8 cellular contexts compared by ENCODE assay signal in genomic region chr15:41827880-41828746, GRCh38. TPM values are rescaled to one million over a fixed set of nuclear protein-coding genes. Genes with fewer than 3 reads are reported as not detected.
A peak's percentile ranks its signal among the peaks of the same experiment; 100 is the strongest.
DNase-seq lines count a peak whose midpoint lies in the region; ATAC-seq and TF ChIP-seq lines count a peak whose summit lies in the region.

Gene JMJD7 (plus strand): TSS chr15:41828092. CDS start chr15:41828125, 33 bp downstream.

- H3K27ac ChIP-seq in heart left ventricle, result peak within 1 kb of the TSS; percentile 22 to 89 (median 84)

- H3K4me1 Mint-ChIP-seq in T-cell, result peaks cover 45 to 56% (median 55%) of the 10 kb centered on the region in 3 donors
- H3K4me1 Mint-ChIP-seq in type B pancreatic cell (ENCODE audit: unreplicated experiment), result peaks cover 12% of the 10 kb centered on the region

- H3K4me3 ChIP-seq in HAP-1, result peak within 1 kb of the TSS; percentile 74
- H3K4me3 ChIP-seq in NB4 (ENCODE audit: low read depth, low read length), result peak within 1 kb of the TSS; percentile 74
- H3K4me3 ChIP-seq in adipocyte (ENCODE audit: low read length), result peak within 1 kb of the TSS; percentile 93
- H3K4me3 ChIP-seq in heart left ventricle, result peak within 1 kb of the TSS; percentile 52 to 88 (median 76)

- H3K36me3 ChIP-seq in HAP-1 (replicated peaks) (peaks cover 4% of the 10 kb centered on the region; the same call in 1 of the 2 replicates), adipocyte (ENCODE audit: control insufficient read depth, insufficient read depth, low read length, severe bottlenecking) (peaks cover 27% of the 10 kb centered on the region), heart left ventricle (peaks cover 0 to 33% (median 20%) of the 10 kb centered on the region in 9 donors)

- peak within 1 kb of the TSS; percentile 91 to 97 (median 95) for H3K4me3 Mint-ChIP-seq in T-cell
- H3K4me3 Mint-ChIP-seq in type B pancreatic cell, result peak within 1 kb of the TSS; percentile 91

- ATAC-seq in T-cell (replicated peaks in 1 of 4), result peak; percentile 89 to 95 (median 92)
- ATAC-seq in heart left ventricle, result peak; percentile 94 to 97 (median 96)

- 1% methylated on average over 26 to 65 of the region's 65 CpGs for WGBS in heart left ventricle, 4 donors

- CTCF ChIA-PET in T-cell (lab: Charles Lee), result interaction anchor here in 1 of 2 donors (0.9 to 2.1 kb wide), 3 partner anchors 54 to 142 kb away, joined by 3 to 17 read pairs (median 5); partner anchors contain the start of gene MAPKBP1

- no peak for TF ChIP-seq CTCF in NB4 (IDR thresholded peaks at IDR 0.05; ENCODE audit: low read depth, low read length)
- no peak for TF ChIP-seq CTCF in heart left ventricle (IDR thresholded peaks at IDR 0.05)
- TF ChIP-seq CTCF in type B pancreatic cell (conservative IDR thresholded peaks at IDR 0.05), result no peak

- peak; percentile 21 for DNase-seq in GM04503 (ENCODE audit: low read depth)
- peak; percentile 75 to 98 for DNase-seq in HAP-1 (ENCODE audit: low spot score in 2 of 2)
- peak; percentile 85 for DNase-seq in NB4 (ENCODE audit: low read depth)
- DNase-seq in T-cell, result peak; percentile 81 to 98 (median 94)
- DNase-seq in adipocyte (ENCODE audit: low read depth), result peak; percentile 97
- peak; percentile 96 to 98 (median 96) for DNase-seq in heart left ventricle
- DNase-seq in posterior cingulate gyrus, result peak; percentile 88 to 99 (median 96)
- peak; percentile 96 for DNase-seq in type B pancreatic cell (ENCODE audit: extremely low spot score, unreplicated experiment)

- POLR2A ChIA-PET in T-cell (lab: Charles Lee), result no interaction called here

- H3K9me3 ChIP-seq in HAP-1 (no peaks in the 10 kb centered on the region), adipocyte (ENCODE audit: control insufficient read depth, low read length) (no peaks in the 10 kb centered on the region), heart left ventricle (no peaks in the 10 kb centered on the region)

- TF ChIP-seq POLR2A in NB4 (IDR thresholded peaks at IDR 0.05; ENCODE audit: extremely low read depth, insufficient read length), result peak; percentile 68
- TF ChIP-seq POLR2A in heart left ventricle (IDR thresholded peaks at IDR 0.05), result peak in 1 of 2 donors; percentile 85

- intact Hi-C loops in heart left ventricle (cut with DNase I) (loop anchor here in 6 of 10 donors (2.0 to 10.0 kb wide), 7 partner anchors 44 to 147 kb away; partner anchors contain the start of genes EHD4 (in 3 of the 6), SPTBN5 (in 2 of the 6) and MAPKBP1 (in 1 of the 6)), posterior cingulate gyrus (cut with DNase I) (loop anchor here (5.0 kb wide), 2 partner anchors 56 to 271 kb away; partner anchors contain the start of genes MAPKBP1 and TYRO3)

- H3K9me3 Mint-ChIP-seq in T-cell (no peaks in the 10 kb centered on the region), type B pancreatic cell (no peaks in the 10 kb centered on the region)

- peaks cover 2% of the 10 kb centered on the region; the same call in 1 of the 2 replicates for H3K4me1 ChIP-seq in HAP-1
- peaks cover 11% of the 10 kb centered on the region for H3K4me1 ChIP-seq in adipocyte (ENCODE audit: control insufficient read depth, insufficient read depth, low read length)
- H3K4me1 ChIP-seq in heart left ventricle, result peaks cover 0 to 26% (median 16%) of the 10 kb centered on the region in 12 donors

- peak within 1 kb of the TSS; percentile 86 to 91 for H3K27ac Mint-ChIP-seq in T-cell
- peak within 1 kb of the TSS; percentile 87 for H3K27ac Mint-ChIP-seq in type B pancreatic cell

- H3K27me3 ChIP-seq in HAP-1 (ENCODE audit: low read depth) (no peaks in the 10 kb centered on the region), adipocyte (replicated peaks; ENCODE audit: control insufficient read depth, insufficient read depth, low read length) (no peaks in the 10 kb centered on the region), heart left ventricle (no peaks in the 10 kb centered on the region)

- peak within 1 kb of the TSS; percentile 90 for H3K9ac ChIP-seq in adipocyte (ENCODE audit: low read length)

- in situ Hi-C loops in HAP-1 (cut with MboI; ENCODE audit: low sequenced_read_pairs), result no loop called here

- H3K36me3 Mint-ChIP-seq in T-cell, result peaks cover 16% of the 10 kb centered on the region
- peaks cover 7% of the 10 kb centered on the region for H3K36me3 Mint-ChIP-seq in type B pancreatic cell

- no peaks in the 10 kb centered on the region for H3K27me3 Mint-ChIP-seq in T-cell
- H3K27me3 Mint-ChIP-seq in type B pancreatic cell, result no peaks in the 10 kb centered on the region

RNA-seq across cellular contexts. Expression of gene JMJD7, which starts in this region (rescaled TPM):
- total RNA-seq in T-cell, result 10 to 100 TPM; 35.8 to 72.7 (median 45.3) TPM
- total RNA-seq in heart left ventricle, result 10 to 100 TPM in 6 of 9 donors, 1 to 10 TPM in 3; 5.4 to 17.9 (median 11.8) TPM
- polyA plus RNA-seq in heart left ventricle, result 10 to 100 TPM in 1 of 2 donors, 1 to 10 TPM in 1; 7.3 to 20.6 TPM
- total RNA-seq in type B pancreatic cell (ENCODE audit: low replicate concordance), result 29.0 and 51.7 TPM in 2 replicates

Comparison
In these comparisons a context has a peak if more than half of its experiments do, and no peak if none do; other contexts are left out.
1. Peak in every context shown above with its lines: DNase-seq, ATAC-seq, H3K4me3 ChIP-seq and H3K27ac ChIP-seq.
2. DNase-seq: peak in every context shown above with its lines; median percentile 97 in adipocyte; 96 in heart left ventricle; 96 in type B pancreatic cell; 96 in posterior cingulate gyrus; 94 in T-cell; 86 in HAP-1; 85 in NB4; 21 in GM04503.